In the genomic region with DNA sequence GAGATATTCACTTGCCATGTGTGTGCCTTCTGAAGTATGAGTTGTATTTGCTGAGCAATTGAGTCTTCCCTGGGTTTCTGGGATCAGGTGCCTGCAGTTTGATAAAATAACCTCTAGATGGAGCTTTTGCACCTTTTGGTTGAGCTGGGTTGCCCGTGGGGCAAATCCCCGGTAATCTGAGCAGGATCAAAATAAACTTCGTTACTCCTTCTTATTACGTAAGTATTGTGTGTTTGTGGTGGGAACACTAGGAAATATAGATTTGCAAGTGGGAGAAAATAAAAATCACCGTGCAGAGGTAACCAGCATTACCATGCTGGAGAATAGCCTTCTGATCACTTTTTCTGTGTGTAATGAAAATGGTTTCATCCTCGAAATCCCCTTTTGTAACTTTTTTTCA, we compare ENCODE assay signal across 9 cellular contexts.
DNase-seq lines count a peak whose midpoint lies in the region; ATAC-seq and TF ChIP-seq lines count a peak whose summit lies in the region.
"Had no signal": no experiment of that assay in that cellular context is flagged by ENCODE, and none has a peak within 500 bp of the region (broad histone marks: within the 10 kb centered on the region; RNA-seq: fewer than 3 reads in every experiment).

No MANE protein-coding gene starts in this region.

- H3K4me3 ChIP-seq in HFF-Myc (replicated peaks; ENCODE audit: low read depth, low read length): no peak overlapping the region
- H3K4me3 ChIP-seq: lung had no signal

- TF ChIP-seq CTCF in HFF-Myc (IDR thresholded peaks at IDR 0.05; ENCODE audit: low read depth, low read length, missing control alignments): peak; percentile 65

- no peak overlapping the region for H3K27ac Mint-ChIP-seq in activated T-helper 17 cell treated with anti-CD3 and anti-CD28 coated beads, Interleukin-2, amount 50 U/mL, for 72 hours

- ATAC-seq in left ventricle myocardium superior: peak; percentile 41
- ATAC-seq in GM21528 (IDR thresholded peaks at IDR 0.05; ENCODE audit: low FRiP score, unreplicated experiment): no peak
- ATAC-seq in activated T-helper 17 cell treated with anti-CD3 and anti-CD28 coated beads, Interleukin-2, amount 50 U/mL, for 72 hours (replicated peaks): no peak
- no peak for ATAC-seq in GM18520 (IDR thresholded peaks at IDR 0.05; ENCODE audit: unreplicated experiment)

- H3K36me3 Mint-ChIP-seq in activated T-helper 17 cell treated with anti-CD3 and anti-CD28 coated beads, Interleukin-2, amount 50 U/mL, for 72 hours (ENCODE audit: low read depth): no peaks in the 10 kb centered on the region

- no peaks in the 10 kb centered on the region for H3K4me1 Mint-ChIP-seq in activated T-helper 17 cell treated with anti-CD3 and anti-CD28 coated beads, Interleukin-2, amount 50 U/mL, for 72 hours

- DNase-seq in COLO829 (ENCODE audit: low spot score): peak; percentile 32
- DNase-seq in HFF-Myc (ENCODE audit: extremely low read depth, low read depth): no peak
- peak; percentile 2 for DNase-seq in SHP77 treated with DMSO at 0.1 percent for 48 hours (lab: John Stamatoyannopoulos, UW)
- DNase-seq in left ventricle myocardium superior: no peak
- DNase-seq in effector CD4-positive, alpha-beta T cell: no peak

- no peak overlapping the region for H3K4me3 Mint-ChIP-seq in activated T-helper 17 cell treated with anti-CD3 and anti-CD28 coated beads, Interleukin-2, amount 50 U/mL, for 72 hours

- H3K27me3 Mint-ChIP-seq in activated T-helper 17 cell treated with anti-CD3 and anti-CD28 coated beads, Interleukin-2, amount 50 U/mL, for 72 hours: peaks cover 28% of the 10 kb centered on the region

- intact Hi-C loops in left ventricle myocardium superior (cut with micrococcal nuclease): no loop called here

- no peaks in the 10 kb centered on the region for H3K9me3 Mint-ChIP-seq in activated T-helper 17 cell treated with anti-CD3 and anti-CD28 coated beads, Interleukin-2, amount 50 U/mL, for 72 hours

Comparison
In these comparisons a context has a peak if more than half of its experiments do, and no peak if none do; other contexts are left out.
1. DNase-seq: peak in COLO829 (single experiment) and SHP77 treated with DMSO at 0.1 percent for 48 hours (single experiment); none in HFF-Myc (single experiment), left ventricle myocardium superior (single experiment) and effector CD4-positive, alpha-beta T cell (single experiment).